In genomic region chr15:94231728-94232086, GRCh38 we compare ENCODE assay signal across 8 cellular contexts. TPM values are rescaled to one million over a fixed set of nuclear protein-coding genes. Genes with fewer than 3 reads are reported as not detected.
DNase-seq lines count a peak whose midpoint lies in the region; ATAC-seq and TF ChIP-seq lines count a peak whose summit lies in the region.

No MANE protein-coding gene starts in this region.

- peak overlapping the region; percentile 86 for H2AFZ ChIP-seq in neuron (ENCODE audit: low read depth, low read length)

- H3K4me1 ChIP-seq in esophagus muscularis mucosa (peaks cover 12 to 19% (median 15%) of the 10 kb centered on the region in 4 donors), neuron (ENCODE audit: insufficient read depth, low read length) (peaks cover 10% of the 10 kb centered on the region), uterus (no peaks in the 10 kb centered on the region)

- peaks cover 57% of the 10 kb centered on the region for H3K4me1 Mint-ChIP-seq in activated naive CD4-positive, alpha-beta T cell treated with anti-CD3 and anti-CD28 coated beads, Interleukin-2, amount 10 ng/mL, durations not matched to agents 7 days and 5 days

- no peak for DNase-seq in activated naive CD4-positive, alpha-beta T cell treated with anti-CD3 and anti-CD28 coated beads, Interleukin-2, amount 10 ng/mL, durations not matched to agents 7 days and 5 days
- no peak for DNase-seq in activated naive CD4-positive, alpha-beta T cell treated with anti-CD3 and anti-CD28 coated beads, Interleukin-2, amount 50 U/mL, for 16 hours
- DNase-seq in SK-MEL-5 (ENCODE audit: low read depth, low spot score) (peak; percentile 28), esophagus muscularis mucosa (ENCODE audit: extremely low spot score) (no peak), uterus (no peak)

- CTCF ChIA-PET in activated naive CD4-positive, alpha-beta T cell treated with anti-CD3 and anti-CD28 coated beads, Interleukin-2, amount 10 ng/mL, durations not matched to agents 7 days and 5 days (lab: Charles Lee): interaction anchor here (0.8 to 7.1 kb wide), 4 partner anchors 19 to 92 kb away, joined by 3 to 63 read pairs (median 14); no protein-coding TSS in a partner anchor

- TF ChIP-seq POLR2A in esophagus muscularis mucosa (IDR thresholded peaks at IDR 0.05; ENCODE audit: low read depth): no peak
- no peak for TF ChIP-seq POLR2A in uterus (IDR thresholded peaks at IDR 0.05)

- peak overlapping the region; percentile 50 for H3K27ac Mint-ChIP-seq in activated naive CD4-positive, alpha-beta T cell treated with anti-CD3 and anti-CD28 coated beads, Interleukin-2, amount 10 ng/mL, durations not matched to agents 7 days and 5 days

- H3K36me3 Mint-ChIP-seq in activated naive CD4-positive, alpha-beta T cell treated with anti-CD3 and anti-CD28 coated beads, Interleukin-2, amount 10 ng/mL, durations not matched to agents 7 days and 5 days: peaks cover 7% of the 10 kb centered on the region

- peak overlapping the region; percentile 88 for H3K4me3 Mint-ChIP-seq in activated naive CD4-positive, alpha-beta T cell treated with anti-CD3 and anti-CD28 coated beads, Interleukin-2, amount 10 ng/mL, durations not matched to agents 7 days and 5 days

- no peaks in the 10 kb centered on the region for H3K36me3 ChIP-seq in esophagus muscularis mucosa
- no peaks in the 10 kb centered on the region for H3K36me3 ChIP-seq in neuron (ENCODE audit: insufficient read depth, low read length)
- H3K36me3 ChIP-seq in uterus: no peaks in the 10 kb centered on the region

- no peaks in the 10 kb centered on the region for H3K9me3 Mint-ChIP-seq in activated naive CD4-positive, alpha-beta T cell treated with anti-CD3 and anti-CD28 coated beads, Interleukin-2, amount 10 ng/mL, durations not matched to agents 7 days and 5 days

- peak overlapping the region; percentile 55 to 78 (median 62) for H3K4me3 ChIP-seq in esophagus muscularis mucosa
- peak overlapping the region; percentile 14 for H3K4me3 ChIP-seq in neuron (ENCODE audit: low read length)
- H3K4me3 ChIP-seq in uterus: peak overlapping the region in 1 of 2 donors; percentile 54

- ATAC-seq in HG03064 (IDR thresholded peaks at IDR 0.05; ENCODE audit: low read depth, unreplicated experiment) (peak; percentile 7), GM18519 (IDR thresholded peaks at IDR 0.05; ENCODE audit: low FRiP score, unreplicated experiment) (no peak)

- H3K27ac ChIP-seq in esophagus muscularis mucosa (replicated peaks in 1 of 4) (peak overlapping the region; percentile 52 to 77 (median 64)), uterus (peak overlapping the region in 1 of 2 donors; percentile 36)

- 10% methylated on average over 14 of the region's 15 CpGs for WGBS in esophagus muscularis mucosa

- no peak for TF ChIP-seq EP300 in esophagus muscularis mucosa (IDR thresholded peaks at IDR 0.05)

- H3K27me3 ChIP-seq in esophagus muscularis mucosa (peaks cover 0 to 23% (median 0%) of the 10 kb centered on the region in 4 donors), neuron (ENCODE audit: insufficient read depth, low read length) (peaks cover 64% of the 10 kb centered on the region), uterus (no peaks in the 10 kb centered on the region)

- in situ Hi-C loops in SK-MEL-5 (cut with HindIII; ENCODE audit: low pct_unique_long_range_greater_than_20kb, low sequenced_read_pairs): no loop called here

- TF ChIP-seq CTCF in esophagus muscularis mucosa (IDR thresholded peaks at IDR 0.05) (no peak), uterus (IDR thresholded peaks at IDR 0.05) (no peak)

- intact Hi-C loops in esophagus muscularis mucosa (cut with DNase I): no loop called here
- intact Hi-C loops in uterus (cut with DNase I; ENCODE audit: low total_unique reads): no loop called here

- peaks cover 3% of the 10 kb centered on the region for H3K27me3 Mint-ChIP-seq in activated naive CD4-positive, alpha-beta T cell treated with anti-CD3 and anti-CD28 coated beads, Interleukin-2, amount 10 ng/mL, durations not matched to agents 7 days and 5 days

- H3K9me3 ChIP-seq in esophagus muscularis mucosa (no peaks in the 10 kb centered on the region), neuron (ENCODE audit: low read length) (peaks cover 4% of the 10 kb centered on the region), uterus (no peaks in the 10 kb centered on the region)

RNA-seq across cellular contexts. Expression of gene MCTP2, which starts 0.3 kb away (rescaled TPM):
- total RNA-seq in SK-MEL-5 (2014; rRNA removed; shearing (Covaris generic)): 18.3 and 20.5 TPM in 2 replicates
- polyA plus RNA-seq in SK-MEL-5 (2015; cell fraction: cytosol; rRNA removed): 14.2 and 14.5 TPM in 2 replicates
- polyA plus RNA-seq in SK-MEL-5 (2015; cell fraction: nucleus; rRNA removed): 30.1 and 30.3 TPM in 2 replicates
- total RNA-seq in esophagus muscularis mucosa (10 to 100 TPM in 1 of 4 donors, 1 to 10 TPM in 3; 2.4 to 14.6 (median 4.4) TPM), uterus (10 to 100 TPM in 2 of 4 donors, 1 to 10 TPM in 2; 3.3 to 98.9 (median 11.7) TPM)
